In the genomic region with DNA sequence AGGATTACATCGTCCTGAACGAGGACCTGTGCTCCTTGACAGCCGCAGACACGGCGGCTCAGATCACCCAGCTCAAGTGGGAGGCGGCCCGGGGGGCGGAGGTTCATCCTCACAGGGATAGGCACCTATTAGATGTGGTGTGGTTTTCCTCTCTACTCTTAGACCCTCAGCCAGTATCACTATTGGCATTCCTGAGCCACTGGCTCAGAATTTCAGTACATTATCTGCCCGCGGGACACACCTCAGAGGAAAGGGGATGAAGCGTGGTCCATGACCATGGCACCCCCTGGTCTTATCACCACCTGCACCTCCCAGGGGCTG, we compare ENCODE assay signal across 8 cellular contexts. TPM values are rescaled to one million over a fixed set of nuclear protein-coding genes. Genes with fewer than 3 reads are reported as not detected.
DNase-seq lines count a peak whose midpoint lies in the region; ATAC-seq and TF ChIP-seq lines count a peak whose summit lies in the region.

No MANE protein-coding gene starts in this region.

- peaks cover 0 to 14% (median 6%) of the 10 kb centered on the region in 10 experiments; a peak in 9 of 20 replicates for H3K4me1 ChIP-seq in BLaER1 treated with 17β-estradiol and CSF1 and Interleukin-3, amounts not matched to agents 10 nM and 100 nM
- no peaks in the 10 kb centered on the region for H3K4me1 ChIP-seq in esophagus (ENCODE audit: control insufficient read depth in 2 of 2, insufficient read depth in 2 of 2, low read length in 1 of 2)
- peaks cover 3% of the 10 kb centered on the region for H3K4me1 ChIP-seq in ovary (ENCODE audit: insufficient read depth)

- no peak for TF ChIP-seq POLR2A in ovary (IDR thresholded peaks at IDR 0.05)

- peak overlapping the region in 4 of 10 experiments; percentile 43 to 62 (median 48); a peak in 2 of 20 replicates for H3K4me3 ChIP-seq in BLaER1 treated with 17β-estradiol and CSF1 and Interleukin-3, amounts not matched to agents 10 nM and 100 nM
- peak overlapping the region; percentile 29 for H3K4me3 ChIP-seq in MG63
- H3K4me3 ChIP-seq in esophagus (ENCODE audit: low read depth in 1 of 2, low read length in 2 of 2): peak overlapping the region; percentile 53 to 59
- peak overlapping the region; percentile 57 for H3K4me3 ChIP-seq in ovary

- H3K9me3 ChIP-seq in BLaER1 treated with 17β-estradiol and CSF1 and Interleukin-3, amounts not matched to agents 10 nM and 100 nM (replicated peaks in 1 of 11): peaks cover 0 to 20% (median 10%) of the 10 kb centered on the region in 11 experiments; a peak in 14 of 22 replicates
- no peaks in the 10 kb centered on the region for H3K9me3 ChIP-seq in MG63
- no peaks in the 10 kb centered on the region for H3K9me3 ChIP-seq in esophagus (ENCODE audit: control insufficient read depth in 2 of 2, insufficient read depth in 1 of 2, low read depth in 1 of 2, low read length in 1 of 2)
- no peaks in the 10 kb centered on the region for H3K9me3 ChIP-seq in ovary

- intact Hi-C loops in ovary (cut with DNase I): no loop called here

- 28 to 33% methylated on average over 11 of the region's 11 CpGs for WGBS in esophagus, 2 donors
- WGBS in ovary, 3 donors: 25 to 39% (median 27%) methylated on average over 11 of the region's 11 CpGs

- no peak for DNase-seq in MG63
- DNase-seq in ovary: no peak
- no peak for DNase-seq in SIG-M5 (lab: John Stamatoyannopoulos, UW)
- DNase-seq in GF-D8 (lab: John Stamatoyannopoulos, UW): no peak
- no peak for DNase-seq in AML-193 (lab: John Stamatoyannopoulos, UW)

- H3K27me3 ChIP-seq in BLaER1 treated with 17β-estradiol and CSF1 and Interleukin-3, amounts not matched to agents 10 nM and 100 nM: peaks cover 22 to 33% (median 29%) of the 10 kb centered on the region in 11 experiments
- H3K27me3 ChIP-seq in MG63: no peaks in the 10 kb centered on the region
- no peaks in the 10 kb centered on the region for H3K27me3 ChIP-seq in esophagus (ENCODE audit: control insufficient read depth in 1 of 2, insufficient read depth in 2 of 2, low read length in 2 of 2)
- H3K27me3 ChIP-seq in ovary: no peaks in the 10 kb centered on the region

- no peak for TF ChIP-seq EP300 in ovary (IDR thresholded peaks at IDR 0.05)

- H3K36me3 ChIP-seq in BLaER1 treated with 17β-estradiol and CSF1 and Interleukin-3, amounts not matched to agents 10 nM and 100 nM: no peaks in the 10 kb centered on the region
- no peaks in the 10 kb centered on the region for H3K36me3 ChIP-seq in MG63
- H3K36me3 ChIP-seq in esophagus (ENCODE audit: control insufficient read depth in 2 of 2, insufficient read depth in 2 of 2, low read length in 1 of 2): no peaks in the 10 kb centered on the region
- no peaks in the 10 kb centered on the region for H3K36me3 ChIP-seq in ovary

- TF ChIP-seq CTCF in ovary (IDR thresholded peaks at IDR 0.05): no peak

- no peak overlapping the region for H3K27ac ChIP-seq in BLaER1 treated with 17β-estradiol and CSF1 and Interleukin-3, amounts not matched to agents 10 nM and 100 nM
- H3K27ac ChIP-seq in esophagus (ENCODE audit: low read depth in 2 of 2, low read length in 1 of 2): no peak overlapping the region
- no peak overlapping the region for H3K27ac ChIP-seq in ovary

- ATAC-seq in HG02642 (IDR thresholded peaks at IDR 0.05; ENCODE audit: poor library complexity, unreplicated experiment): no peak

- H3K4me2 ChIP-seq in BLaER1 treated with 17β-estradiol and CSF1 and Interleukin-3, amounts not matched to agents 10 nM and 100 nM: peak overlapping the region in 8 of 11 experiments; percentile 11 to 79 (median 70); a peak in 12 of 22 replicates

- H3K9ac ChIP-seq in BLaER1 treated with 17β-estradiol and CSF1 and Interleukin-3, amounts not matched to agents 10 nM and 100 nM: no peak overlapping the region

- no peaks in the 10 kb centered on the region for H4K20me1 ChIP-seq in BLaER1 treated with 17β-estradiol and CSF1 and Interleukin-3, amounts not matched to agents 10 nM and 100 nM

RNA-seq across cellular contexts. Expression of a gene that starts 34.6 kb away (rescaled TPM):
- not detected in 2 replicates for total RNA-seq in MG63 (2014; rRNA removed; shearing (Covaris generic); ENCODE audit: low replicate concordance)
- polyA plus RNA-seq in esophagus (under 1 TPM; 0.07 to 0.12 TPM), ovary (under 1 TPM; 0.06 to 0.23 TPM)
- 1 to 10 TPM in 1 of 7 donors, under 1 TPM in 3, not detected in 3; 0.23 to 1.1 (median 0.43) TPM for total RNA-seq in ovary
